2 cellular contexts compared by ENCODE assay signal in genomic region chr17:32445075-32445427, GRCh38.
TF ChIP-seq lines count a peak whose summit lies in the region.

No MANE protein-coding gene starts in this region.

TF ChIP-seq in IMR-90, 13 proteins besides CTCF, POLR2A, EP300 and RAD21:
- no peak for TF ChIP-seq CHD1 (IDR thresholded peaks at IDR 0.05; ENCODE audit: low read depth, low read length)
- no peak for TF ChIP-seq MAZ (IDR thresholded peaks at IDR 0.05; ENCODE audit: borderline replicate concordance, low read depth, low read length)
- 0 out of 2 replicates have a peak, but pooled peaks have one; percentile 23 for TF ChIP-seq FOS (IDR thresholded peaks at IDR 0.05; ENCODE audit: low read depth, low read length)

TF ChIP-seq in GM12891, 5 proteins besides CTCF, POLR2A, EP300 and RAD21:
- TF ChIP-seq SPI1 (IDR thresholded peaks at IDR 0.05; ENCODE audit: low read depth, low read length) (no peak), PAX5 (IDR thresholded peaks at IDR 0.05; ENCODE audit: insufficient read depth, low read length, severe bottlenecking) (no peak), POLR2AphosphoS5 (IDR thresholded peaks at IDR 0.05; ENCODE audit: low read depth, low read length) (no peak), POU2F2 (IDR thresholded peaks at IDR 0.05; ENCODE audit: low read depth, low read length) (no peak), TAF1 (IDR thresholded peaks at IDR 0.05; ENCODE audit: low read depth, low read length) (no peak)
